In genomic region chr11:105044562-105045490, GRCh38 we compare ENCODE assay signal across 8 cellular contexts. TPM values are rescaled to one million over a fixed set of nuclear protein-coding genes. Genes with fewer than 3 reads are reported as not detected.
A peak's percentile ranks its signal among the peaks of the same experiment; 100 is the strongest.
DNase-seq lines count a peak whose midpoint lies in the region; ATAC-seq and TF ChIP-seq lines count a peak whose summit lies in the region.
"Not testable (repeated sequence)": the region's sequence is repeated elsewhere in the genome, so short reads cannot be mapped to it uniquely, and the experiment has no call there.

CARD16 (minus strand) TSS chr11:105045335; CDS start chr11:105045297, 38 bp downstream.

- peak; percentile 99 for ATAC-seq in GM21360 (IDR thresholded peaks at IDR 0.05; ENCODE audit: unreplicated experiment)
- ATAC-seq in HG03159 (IDR thresholded peaks at IDR 0.05; ENCODE audit: unreplicated experiment): peak; percentile 99
- peak; percentile 98 for ATAC-seq in naive B cell (ENCODE audit: low read depth in 2 of 2)

- not testable (repeated sequence) for H3K9me3 ChIP-seq in esophagus squamous epithelium; stomach smooth muscle (ENCODE audit: control insufficient read depth in 2 of 2, low read length in 2 of 2)

- H3K27me3 Mint-ChIP-seq in naive B cell: not testable (repeated sequence)

- H3K9me3 Mint-ChIP-seq in naive B cell: not testable (repeated sequence)

- H3K27me3 ChIP-seq in esophagus squamous epithelium; stomach smooth muscle (ENCODE audit: control insufficient read depth in 1 of 2, insufficient read depth in 2 of 2, low read length in 2 of 2): not testable (repeated sequence)

- intact Hi-C loops in esophagus squamous epithelium (cut with DNase I): not testable (repeated sequence)

- H3K4me3 ChIP-seq in esophagus squamous epithelium: peak within 1 kb of the TSS; percentile 21 to 66 (median 44)
- H3K4me3 ChIP-seq in stomach smooth muscle (ENCODE audit: low read length in 2 of 2): peak within 1 kb of the TSS; percentile 14 to 59

- TF ChIP-seq POLR2A in esophagus squamous epithelium (IDR thresholded peaks at IDR 0.05): peak in 1 of 4 donors; percentile 49

- H3K4me3 Mint-ChIP-seq in naive B cell: peak within 1 kb of the TSS; percentile 85 to 98 (median 96)

- peak within 1 kb of the TSS; percentile 70 to 84 (median 80) for H3K27ac ChIP-seq in esophagus squamous epithelium
- H3K27ac ChIP-seq in stomach smooth muscle (ENCODE audit: low read length): not testable (repeated sequence)

- peaks cover 40 to 46% (median 45%) of the 10 kb centered on the region in 3 donors for H3K4me1 Mint-ChIP-seq in naive B cell

- TF ChIP-seq CTCF in esophagus squamous epithelium (IDR thresholded peaks at IDR 0.05): not testable (repeated sequence)

- DNase-seq in EL: peak; percentile 38
- peak; percentile 70 for DNase-seq in RPMI7951 (ENCODE audit: low read depth)
- DNase-seq in activated effector memory CD4-positive, alpha-beta T cell treated with Interleukin-2 at 50 U/mL for 16 hours: peak; percentile 15
- DNase-seq in esophagus squamous epithelium (lab: John Stamatoyannopoulos, UW): not testable (repeated sequence)
- DNase-seq in naive B cell: peak; percentile 38

- H3K36me3 Mint-ChIP-seq in naive B cell: peaks cover 24 to 28% of the 10 kb centered on the region in 2 donors

- WGBS in esophagus squamous epithelium, 2 donors: 8 to 24% methylated on average over 4 to 5 of the region's 5 CpGs

- H3K36me3 ChIP-seq in esophagus squamous epithelium: peaks cover 0 to 10% (median 0%) of the 10 kb centered on the region in 3 donors
- H3K36me3 ChIP-seq in stomach smooth muscle (ENCODE audit: control insufficient read depth in 2 of 2, insufficient read depth in 2 of 2, low read length in 2 of 2): not testable (repeated sequence)

- peaks cover 22 to 60% (median 34%) of the 10 kb centered on the region in 3 donors for H3K4me1 ChIP-seq in esophagus squamous epithelium
- H3K4me1 ChIP-seq in stomach smooth muscle (ENCODE audit: control insufficient read depth, insufficient read depth, low read length): not testable (repeated sequence)

- H3K27ac Mint-ChIP-seq in naive B cell: peak within 1 kb of the TSS; percentile 93 to 99 (median 96)

- peak within 1 kb of the TSS in 1 of 2 donors; percentile 3 for H3K9ac ChIP-seq in stomach smooth muscle (ENCODE audit: low read length in 2 of 2)

RNA-seq across cellular contexts. Expression of gene CARD16, which starts in this region (rescaled TPM):
- 22.5 and 28.8 TPM in 2 replicates for total RNA-seq in RPMI7951 (2014; rRNA removed; shearing (Covaris generic))
- 10 to 100 TPM in 1 of 4 donors, 1 to 10 TPM in 3; 4.0 to 10.5 (median 8.4) TPM for total RNA-seq in esophagus squamous epithelium
- 100 to 1,000 TPM; 178 to 246 (median 207) TPM for polyA plus RNA-seq in naive B cell (ENCODE audit: low read depth in 6 of 6)
